In the genomic region with DNA sequence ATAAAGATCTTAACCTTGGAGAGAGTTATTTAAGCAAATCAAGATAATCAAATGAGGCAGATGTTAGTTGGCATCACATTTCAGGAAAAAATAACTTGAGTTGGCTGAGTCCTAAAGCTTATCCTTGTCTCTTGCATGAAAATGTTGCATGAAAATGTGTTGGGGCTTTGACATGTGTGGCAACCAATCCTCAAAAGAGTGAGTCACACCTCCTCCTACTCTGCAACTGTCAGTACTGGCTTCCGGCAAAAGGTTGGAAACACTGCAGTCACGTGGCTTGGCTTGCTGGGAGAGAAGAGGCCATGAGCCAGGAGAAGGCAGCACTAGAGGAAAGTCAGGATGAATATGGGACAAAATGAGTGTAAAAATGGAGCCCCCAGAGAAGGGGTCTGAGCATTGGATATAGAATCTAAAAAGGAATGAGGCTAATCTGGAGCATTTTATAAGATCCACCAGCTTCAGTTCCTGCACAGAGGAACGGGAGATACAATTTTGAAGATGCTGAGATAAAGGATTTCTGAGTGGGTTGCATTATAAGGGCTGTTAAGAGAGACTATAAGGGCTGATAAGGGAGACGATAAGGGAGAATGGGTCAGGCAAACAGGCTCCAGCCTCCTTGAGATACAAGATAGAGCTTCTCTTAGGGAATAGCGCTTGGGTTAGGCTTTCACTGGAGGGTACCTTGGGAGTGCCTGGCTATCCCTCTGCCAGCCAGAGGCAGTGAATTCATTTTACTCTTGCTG, we compare ENCODE assay signal across 9 cellular contexts. TPM values are rescaled to one million over a fixed set of nuclear protein-coding genes. Genes with fewer than 3 reads are reported as not detected.
A peak's percentile ranks its signal among the peaks of the same experiment; 100 is the strongest.
DNase-seq lines count a peak whose midpoint lies in the region; ATAC-seq and TF ChIP-seq lines count a peak whose summit lies in the region.
"Had no signal": no experiment of that assay in that cellular context is flagged by ENCODE, and none has a peak within 500 bp of the region (broad histone marks: within the 10 kb centered on the region; RNA-seq: fewer than 3 reads in every experiment).

No MANE protein-coding gene starts in this region.

- peak; percentile 50 for DNase-seq in HT-29 (ENCODE audit: low spot score)
- peak; percentile 91 for DNase-seq in amniotic epithelial cell (ENCODE audit: low read depth)
- DNase-seq in iPS-NIHi11 (ENCODE audit: low spot score): peak; percentile 7
- peak; percentile 76 for DNase-seq in stromal cell of bone marrow (ENCODE audit: low read depth)
- DNase-seq in GM13977 (ENCODE audit: low spot score): no peak
- DNase-seq in left colon: no peak
- DNase-seq: erythroblast, NCI-H1105 had no signal

- intact Hi-C loops in left colon (cut with DNase I, micrococcal nuclease): no loop called here

- TF ChIP-seq CTCF in GM13977 (IDR thresholded peaks at IDR 0.05; ENCODE audit: extremely low read depth, insufficient read depth, missing control alignments): no peak

- ATAC-seq in left colon: no peak
- ATAC-seq in GM19023 (IDR thresholded peaks at IDR 0.05; ENCODE audit: unreplicated experiment): no peak

- in situ Hi-C loops in GM13977 (cut with MboI; ENCODE audit: low pct_unique_long_range_greater_than_20kb, low sequenced_read_pairs, unreplicated experiment): no loop called here

RNA-seq across cellular contexts. Expression of gene SPATA31D1, which starts 43.1 kb away (rescaled TPM):
- not detected in 2 replicates for total RNA-seq in HT-29 (2014; rRNA removed; shearing (Covaris generic))
- total RNA-seq in left colon: not detected

Comparison
In these comparisons a context has a peak if more than half of its experiments do, and no peak if none do; other contexts are left out.
1. DNase-seq: peak in HT-29 (single experiment), amniotic epithelial cell (single experiment), iPS-NIHi11 (single experiment) and stromal cell of bone marrow (single experiment); none in GM13977 (single experiment) and left colon (0 of 2).